ENCODE assay signal across 18 cellular contexts in genomic region chr9:99141849-99142248, GRCh38. TPM values are rescaled to one million over a fixed set of nuclear protein-coding genes. Genes with fewer than 3 reads are reported as not detected.
DNase-seq lines count a peak whose midpoint lies in the region; ATAC-seq and TF ChIP-seq lines count a peak whose summit lies in the region.
"Had no signal": no experiment of that assay in that cellular context is flagged by ENCODE, and none has a peak within 500 bp of the region (broad histone marks: within the 10 kb centered on the region; RNA-seq: fewer than 3 reads in every experiment).

No MANE protein-coding gene starts in this region.

- no peaks in the 10 kb centered on the region for H3K27me3 ChIP-seq in hepatocyte
- no peaks in the 10 kb centered on the region for H3K27me3 ChIP-seq in CD4-positive, alpha-beta T cell (ENCODE audit: control insufficient read depth, insufficient read depth, low read length)

- DNase-seq in activated naive CD4-positive, alpha-beta T cell treated with anti-CD3 and anti-CD28 coated beads, Interleukin-2, amount 10 ng/mL, durations not matched to agents 7 days and 5 days: no peak
- DNase-seq in activated naive CD4-positive, alpha-beta T cell (lab: John Stamatoyannopoulos, UW): no peak
- DNase-seq in hepatocyte (ENCODE audit: low spot score) (no peak), NCI-H1417 (lab: John Stamatoyannopoulos, UW) (no peak), DMS153 treated with DMSO at 0.1 percent for 48 hours (lab: John Stamatoyannopoulos, UW; ENCODE audit: unreplicated experiment) (no peak)
- no peak for DNase-seq in natural killer cell treated with Interleukin-12 subunit alpha and Interleukin-12 subunit beta and Interleukin-15 and Interleukin-18, amount 100 ng/mL, for 72 hours (ENCODE audit: low spot score)
- DNase-seq in stimulated activated CD4-positive, alpha-beta T cell treated with anti-CD3 and anti-CD28 coated beads, Interleukin-12 subunit alpha, Interleukin-12 subunit beta, amount 100 ng/mL, for 4 hours: no peak
- no peak for DNase-seq in CD4-positive, alpha-beta T cell
- DNase-seq: Calu3, DMS79 treated with DMSO at 0.1 percent for 48 hours, H9, IMR-90, NCI-H1417 treated with DMSO at 0.1 percent for 48 hours, NCI-H2029, NCI-H2171 treated with DMSO at 0.1 percent for 48 hours, NCI-H510A, SHP77 treated with DMSO at 0.1 percent for 48 hours had no signal

- no peaks in the 10 kb centered on the region for H3K4me1 ChIP-seq in hepatocyte (ENCODE audit: insufficient read depth)

- H3K4me2 ChIP-seq in hepatocyte: peak overlapping the region; percentile 8

- 80% methylated on average over 5 of the region's 5 CpGs for WGBS in hepatocyte (ENCODE audit: low lambda C conversion rate, missing lambda C conversion rate)

- CTCF ChIA-PET in activated naive CD4-positive, alpha-beta T cell treated with anti-CD3 and anti-CD28 coated beads, Interleukin-2, amount 10 ng/mL, durations not matched to agents 7 days and 5 days (lab: Charles Lee): interaction anchor here (0.6 to 20.1 kb wide), 17 partner anchors 8 to 367 kb away, joined by 3 to 298 read pairs (median 5); partner anchors contain the start of gene TGFBR1
- CTCF ChIA-PET in CD4-positive, alpha-beta T cell (lab: Charles Lee): interaction anchor here (0.8 to 5.6 kb wide), 9 partner anchors 9 to 167 kb away, joined by 3 to 77 read pairs (median 6); no protein-coding TSS in a partner anchor

- H3K4me3 ChIP-seq in hepatocyte: no peak overlapping the region

- H3K27me3 Mint-ChIP-seq in activated naive CD4-positive, alpha-beta T cell treated with anti-CD3 and anti-CD28 coated beads, Interleukin-2, amount 10 ng/mL, durations not matched to agents 7 days and 5 days: no peaks in the 10 kb centered on the region
- no peaks in the 10 kb centered on the region for H3K27me3 Mint-ChIP-seq in natural killer cell treated with Interleukin-12 subunit alpha and Interleukin-12 subunit beta and Interleukin-15 and Interleukin-18, amount 100 ng/mL, for 72 hours
- no peaks in the 10 kb centered on the region for H3K27me3 Mint-ChIP-seq in CD4-positive, alpha-beta T cell

- peak overlapping the region; percentile 2 for H3K27ac Mint-ChIP-seq in activated naive CD4-positive, alpha-beta T cell treated with anti-CD3 and anti-CD28 coated beads, Interleukin-2, amount 10 ng/mL, durations not matched to agents 7 days and 5 days
- peak overlapping the region; percentile 68 to 82 for H3K27ac Mint-ChIP-seq in natural killer cell treated with Interleukin-12 subunit alpha and Interleukin-12 subunit beta and Interleukin-15 and Interleukin-18, amount 100 ng/mL, for 72 hours
- H3K27ac Mint-ChIP-seq in CD4-positive, alpha-beta T cell: no peak overlapping the region

- no peak for TF ChIP-seq CTCF in hepatocyte (IDR thresholded peaks at IDR 0.05; ENCODE audit: poor library complexity)
- no peak for TF ChIP-seq CTCF in CD4-positive, alpha-beta T cell (IDR thresholded peaks at IDR 0.05)

- H3K4me3 Mint-ChIP-seq in activated naive CD4-positive, alpha-beta T cell treated with anti-CD3 and anti-CD28 coated beads, Interleukin-2, amount 10 ng/mL, durations not matched to agents 7 days and 5 days: no peak overlapping the region
- no peak overlapping the region for H3K4me3 Mint-ChIP-seq in natural killer cell treated with Interleukin-12 subunit alpha and Interleukin-12 subunit beta and Interleukin-15 and Interleukin-18, amount 100 ng/mL, for 72 hours
- no peak overlapping the region for H3K4me3 Mint-ChIP-seq in CD4-positive, alpha-beta T cell
- H3K4me3 Mint-ChIP-seq: CD14-positive monocyte, H9 had no signal

- intact Hi-C loops in CD4-positive, alpha-beta T cell (cut with DNase I, micrococcal nuclease): loop anchor here in 1 of 2 experiments (2.0 to 10.0 kb wide), 2 partner anchors 293 to 337 kb away; partner anchors contain the start of gene GALNT12

- peaks cover under 1% of the 10 kb centered on the region for H3K79me2 ChIP-seq in hepatocyte

- H3K9me3 ChIP-seq in hepatocyte (ENCODE audit: low read depth): no peaks in the 10 kb centered on the region
- H3K9me3 ChIP-seq in CD4-positive, alpha-beta T cell (ENCODE audit: control insufficient read depth, low read length): no peaks in the 10 kb centered on the region

- no peaks in the 10 kb centered on the region for H3K9me2 ChIP-seq in hepatocyte (replicated peaks; ENCODE audit: insufficient read depth)

- H3K9me3 Mint-ChIP-seq in activated naive CD4-positive, alpha-beta T cell treated with anti-CD3 and anti-CD28 coated beads, Interleukin-2, amount 10 ng/mL, durations not matched to agents 7 days and 5 days: no peaks in the 10 kb centered on the region
- no peaks in the 10 kb centered on the region for H3K9me3 Mint-ChIP-seq in natural killer cell treated with Interleukin-12 subunit alpha and Interleukin-12 subunit beta and Interleukin-15 and Interleukin-18, amount 100 ng/mL, for 72 hours
- no peaks in the 10 kb centered on the region for H3K9me3 Mint-ChIP-seq in CD4-positive, alpha-beta T cell
- H3K9me3 Mint-ChIP-seq: CD14-positive monocyte, H9 had no signal

- peaks cover 73% of the 10 kb centered on the region for H3K36me3 Mint-ChIP-seq in activated naive CD4-positive, alpha-beta T cell treated with anti-CD3 and anti-CD28 coated beads, Interleukin-2, amount 10 ng/mL, durations not matched to agents 7 days and 5 days
- H3K36me3 Mint-ChIP-seq in natural killer cell treated with Interleukin-12 subunit alpha and Interleukin-12 subunit beta and Interleukin-15 and Interleukin-18, amount 100 ng/mL, for 72 hours: peaks cover 51% of the 10 kb centered on the region
- H3K36me3 Mint-ChIP-seq in CD4-positive, alpha-beta T cell (ENCODE audit: low read depth): peaks cover 86% of the 10 kb centered on the region

- peaks cover 34% of the 10 kb centered on the region for H3K4me1 Mint-ChIP-seq in activated naive CD4-positive, alpha-beta T cell treated with anti-CD3 and anti-CD28 coated beads, Interleukin-2, amount 10 ng/mL, durations not matched to agents 7 days and 5 days
- peaks cover 30 to 42% of the 10 kb centered on the region in 2 donors for H3K4me1 Mint-ChIP-seq in natural killer cell treated with Interleukin-12 subunit alpha and Interleukin-12 subunit beta and Interleukin-15 and Interleukin-18, amount 100 ng/mL, for 72 hours (ENCODE audit: low read depth in 2 of 2)
- peaks cover 36% of the 10 kb centered on the region for H3K4me1 Mint-ChIP-seq in CD4-positive, alpha-beta T cell (ENCODE audit: low read depth)

- H3K36me3 ChIP-seq in hepatocyte (replicated peaks; ENCODE audit: insufficient read depth, low read depth): no peaks in the 10 kb centered on the region

- POLR2A ChIA-PET in CD4-positive, alpha-beta T cell (lab: Charles Lee): interaction anchor here (1.0 to 7.2 kb wide), 6 partner anchors 9 to 143 kb away, joined by 3 to 34 read pairs (median 10); partner anchors contain the start of gene TGFBR1

- ATAC-seq in natural killer cell treated with Interleukin-12 subunit alpha and Interleukin-12 subunit beta and Interleukin-15 and Interleukin-18, amount 100 ng/mL, for 72 hours: no peak
- no peak for ATAC-seq in CD4-positive, alpha-beta T cell (ENCODE audit: poor library complexity)

- H2AFZ ChIP-seq in hepatocyte: no peak overlapping the region

- no peak overlapping the region for H3K27ac ChIP-seq in hepatocyte
- no peak overlapping the region for H3K27ac ChIP-seq in CD4-positive, alpha-beta T cell (ENCODE audit: low read depth, low read length)

- no peaks in the 10 kb centered on the region for H4K20me1 ChIP-seq in hepatocyte (ENCODE audit: insufficient read depth, poor library complexity, severe bottlenecking)

RNA-seq across cellular contexts. Expression of gene TGFBR1, which starts 36.9 kb away (rescaled TPM):
- 74.2 and 79.4 TPM in 2 replicates for total RNA-seq in hepatocyte
- polyA plus RNA-seq in hepatocyte: 31.5 and 41.7 TPM in 2 replicates
- 100 to 1,000 TPM in 1 of 2 donors, 10 to 100 TPM in 1; 62.7 to 105 TPM for total RNA-seq in natural killer cell treated with Interleukin-12 subunit alpha and Interleukin-12 subunit beta and Interleukin-15 and Interleukin-18, amount 100 ng/mL, for 72 hours
- 10 to 100 TPM; 12.9 to 14.6 TPM for total RNA-seq in CD4-positive, alpha-beta T cell
